1 cellular context compared by ENCODE assay signal in genomic region chr9:133334161-133334560, GRCh38.
TF ChIP-seq lines count a peak whose summit lies in the region.

No MANE protein-coding gene starts in this region.

TF ChIP-seq in SK-N-SH treated with all-trans-retinoic acid at 6 μM for 48 hours, 23 proteins besides CTCF, POLR2A, EP300 and RAD21 (continued from another document):
- TF ChIP-seq ZNF565 (CRISPR knock-in tag; conservative IDR thresholded peaks at IDR 0.05; ENCODE audit: low read depth) (no peak), PPARA (CRISPR knock-in tag; IDR thresholded peaks at IDR 0.05; ENCODE audit: borderline replicate concordance) (no peak), ARNTL (CRISPR knock-in tag; IDR thresholded peaks at IDR 0.05; ENCODE audit: borderline replicate concordance, low read depth) (no peak), ZNF8 (CRISPR knock-in tag; IDR thresholded peaks at IDR 0.05) (no peak), ZC3H10 (CRISPR knock-in tag; IDR thresholded peaks at IDR 0.05) (no peak), RARB (CRISPR knock-in tag; IDR thresholded peaks at IDR 0.05) (no peak), CSRNP3 (CRISPR knock-in tag; IDR thresholded peaks at IDR 0.05) (no peak), TCF4 (CRISPR knock-in tag; IDR thresholded peaks at IDR 0.05; ENCODE audit: borderline replicate concordance) (no peak)
- TF ChIP-seq, protein P1, sequence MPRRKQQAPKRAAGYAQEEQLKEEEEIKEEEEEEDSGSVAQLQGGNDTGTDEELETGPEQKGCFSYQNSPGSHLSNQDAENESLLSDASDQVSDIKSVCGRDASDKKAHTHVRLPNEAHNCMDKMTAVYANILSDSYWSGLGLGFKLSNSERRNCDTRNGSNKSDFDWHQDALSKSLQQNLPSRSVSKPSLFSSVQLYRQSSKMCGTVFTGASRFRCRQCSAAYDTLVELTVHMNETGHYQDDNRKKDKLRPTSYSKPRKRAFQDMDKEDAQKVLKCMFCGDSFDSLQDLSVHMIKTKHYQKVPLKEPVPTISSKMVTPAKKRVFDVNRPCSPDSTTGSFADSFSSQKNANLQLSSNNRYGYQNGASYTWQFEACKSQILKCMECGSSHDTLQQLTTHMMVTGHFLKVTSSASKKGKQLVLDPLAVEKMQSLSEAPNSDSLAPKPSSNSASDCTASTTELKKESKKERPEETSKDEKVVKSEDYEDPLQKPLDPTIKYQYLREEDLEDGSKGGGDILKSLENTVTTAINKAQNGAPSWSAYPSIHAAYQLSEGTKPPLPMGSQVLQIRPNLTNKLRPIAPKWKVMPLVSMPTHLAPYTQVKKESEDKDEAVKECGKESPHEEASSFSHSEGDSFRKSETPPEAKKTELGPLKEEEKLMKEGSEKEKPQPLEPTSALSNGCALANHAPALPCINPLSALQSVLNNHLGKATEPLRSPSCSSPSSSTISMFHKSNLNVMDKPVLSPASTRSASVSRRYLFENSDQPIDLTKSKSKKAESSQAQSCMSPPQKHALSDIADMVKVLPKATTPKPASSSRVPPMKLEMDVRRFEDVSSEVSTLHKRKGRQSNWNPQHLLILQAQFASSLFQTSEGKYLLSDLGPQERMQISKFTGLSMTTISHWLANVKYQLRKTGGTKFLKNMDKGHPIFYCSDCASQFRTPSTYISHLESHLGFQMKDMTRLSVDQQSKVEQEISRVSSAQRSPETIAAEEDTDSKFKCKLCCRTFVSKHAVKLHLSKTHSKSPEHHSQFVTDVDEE (CRISPR knock-in tag; IDR thresholded peaks at IDR 0.05) = no peak
- TF ChIP-seq, protein P2, sequence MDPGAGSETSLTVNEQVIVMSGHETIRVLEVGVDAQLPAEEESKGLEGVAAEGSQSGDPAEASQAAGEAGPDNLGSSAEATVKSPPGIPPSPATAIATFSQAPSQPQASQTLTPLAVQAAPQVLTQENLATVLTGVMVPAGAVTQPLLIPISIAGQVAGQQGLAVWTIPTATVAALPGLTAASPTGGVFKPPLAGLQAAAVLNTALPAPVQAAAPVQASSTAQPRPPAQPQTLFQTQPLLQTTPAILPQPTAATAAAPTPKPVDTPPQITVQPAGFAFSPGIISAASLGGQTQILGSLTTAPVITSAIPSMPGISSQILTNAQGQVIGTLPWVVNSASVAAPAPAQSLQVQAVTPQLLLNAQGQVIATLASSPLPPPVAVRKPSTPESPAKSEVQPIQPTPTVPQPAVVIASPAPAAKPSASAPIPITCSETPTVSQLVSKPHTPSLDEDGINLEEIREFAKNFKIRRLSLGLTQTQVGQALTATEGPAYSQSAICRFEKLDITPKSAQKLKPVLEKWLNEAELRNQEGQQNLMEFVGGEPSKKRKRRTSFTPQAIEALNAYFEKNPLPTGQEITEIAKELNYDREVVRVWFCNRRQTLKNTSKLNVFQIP (CRISPR knock-in tag; IDR thresholded peaks at IDR 0.05; ENCODE audit: borderline replicate concordance, low read depth) = no peak
